22 cellular contexts compared by ENCODE assay signal in the genomic region with DNA sequence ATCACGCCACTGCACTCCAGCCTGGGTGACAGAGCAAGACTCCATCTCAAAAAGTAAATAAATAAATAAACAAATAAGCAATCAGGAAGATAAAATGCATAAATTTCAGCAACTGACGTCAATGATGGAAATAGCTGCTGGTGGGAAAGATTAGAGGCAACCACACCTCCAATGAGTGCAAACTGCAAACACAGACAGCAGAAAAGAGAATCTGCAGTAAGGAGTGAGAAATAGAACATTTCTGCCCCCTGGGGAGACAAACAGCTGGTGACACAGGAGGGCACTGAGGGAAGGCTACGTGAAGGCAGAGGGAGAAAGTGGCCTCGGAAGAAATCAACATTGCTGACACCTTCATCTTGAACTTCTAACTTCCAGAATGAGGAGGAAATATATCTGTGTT. TPM values are rescaled to one million over a fixed set of nuclear protein-coding genes. Genes with fewer than 3 reads are reported as not detected.
A peak's percentile ranks its signal among the peaks of the same experiment; 100 is the strongest.
DNase-seq lines count a peak whose midpoint lies in the region; ATAC-seq, FAIRE-seq and TF ChIP-seq lines count a peak whose summit lies in the region.
"Had no signal": no experiment of that assay in that cellular context is flagged by ENCODE, and none has a peak within 500 bp of the region (broad histone marks: within the 10 kb centered on the region; RNA-seq: fewer than 3 reads in every experiment).

No MANE protein-coding gene starts in this region.

- H3F3A ChIP-seq in PC-3 (ENCODE audit: low read length, unreplicated experiment), result no peaks in the 10 kb centered on the region

- POLR2A ChIA-PET in A673 (lab: Charles Lee; ENCODE audit: low non-redundant PET), result no interaction called here
- POLR2A ChIA-PET in PC-3 (lab: Charles Lee; ENCODE audit: unreplicated experiment), result no interaction called here

- no peaks in the 10 kb centered on the region for H3K9me2 ChIP-seq in PC-3 (replicated peaks; ENCODE audit: low read length)

- H3K9me3 ChIP-seq in A673 (ENCODE audit: low read depth, low read length, poor library complexity, severe bottlenecking), result no peaks in the 10 kb centered on the region
- no peaks in the 10 kb centered on the region for H3K9me3 ChIP-seq in BLaER1 treated with 17β-estradiol and CSF1 and Interleukin-3, amounts not matched to agents 10 nM and 100 nM (replicated peaks in 1 of 11)
- no peaks in the 10 kb centered on the region for H3K9me3 ChIP-seq in kidney (ENCODE audit: control insufficient read depth in 1 of 2, low read length in 2 of 2)
- no peaks in the 10 kb centered on the region for H3K9me3 ChIP-seq in PC-3 (ENCODE audit: low read length)

- no peak overlapping the region for H2AFZ ChIP-seq in PC-3 (ENCODE audit: low read length)
- H2AFZ ChIP-seq: GM23338 had no signal

- H3K4me2 ChIP-seq in BLaER1 treated with 17β-estradiol and CSF1 and Interleukin-3, amounts not matched to agents 10 nM and 100 nM, result peak overlapping the region; percentile 19 to 65 (median 54); a peak in 19 of 22 replicates
- no peak overlapping the region for H3K4me2 ChIP-seq in PC-3 (ENCODE audit: low read length)
- H3K4me2 ChIP-seq: GM23338 had no signal

- FAIRE-seq in kidney (lab: Jason Lieb, UNC), result no peak
- FAIRE-seq: frontal cortex, GM19239 had no signal

- peaks cover 46 to 60% of the 10 kb centered on the region in 2 donors for H3K4me1 Mint-ChIP-seq in immature natural killer cell

- H3K27ac Mint-ChIP-seq in immature natural killer cell, result peak overlapping the region in 1 of 6 donors; percentile 5
- H3K27ac Mint-ChIP-seq: GM23338 had no signal

- intact Hi-C loops in A673 (cut with micrococcal nuclease; ENCODE audit: unreplicated experiment) (no loop called here), kidney (cut with DNase I) (no loop called here), PC-3 (cut with micrococcal nuclease) (loop anchor here (10.0 kb wide), 1 partner anchor 47 kb away; no protein-coding TSS in a partner anchor)

- TF ChIP-seq CTCF in A673 (conservative IDR thresholded peaks at IDR 0.05; ENCODE audit: low read depth, low read length), result no peak
- TF ChIP-seq CTCF in kidney (IDR thresholded peaks at IDR 0.05; ENCODE audit: borderline replicate concordance, extremely low read depth, insufficient read depth), result no peak
- TF ChIP-seq CTCF in PC-3 (conservative IDR thresholded peaks at IDR 0.05; ENCODE audit: low read depth, low read length), result no peak

- ATAC-seq in PC-3, result no peak
- ATAC-seq: GM23338 had no signal

- DNase-seq in A673 (ENCODE audit: low spot score) (peak; percentile 12), NCI-H2171 (lab: John Stamatoyannopoulos, UW) (peak; percentile 7), erythroblast (lab: John Stamatoyannopoulos, UW) (peak; percentile 57 to 67), immature natural killer cell (no peak), kidney (no peak), PC-3 (no peak)
- DNase-seq: activated naive CD4-positive, alpha-beta T cell treated with anti-CD3 and anti-CD28 coated beads, Interleukin-2, amount 50 U/mL, for 16 hours; activated T-cell treated with anti-CD3 and anti-CD28 coated beads, Interleukin-2, amount 50 U/mL, for 48 hours; anterior cingulate cortex; CD8-positive, alpha-beta memory T cell; central memory CD4-positive, alpha-beta T cell; islet precursor cell; NCI-H1417 treated with DMSO at 0.1 percent for 48 hours; NCI-H774; SHP77; stimulated activated CD8-positive, alpha-beta memory T cell treated with anti-CD3 and anti-CD28 coated beads, Interleukin-4, amount 100 ng/mL, for 48 hours; substantia nigra had no signal

- H3K36me3 ChIP-seq in A673 (ENCODE audit: insufficient read depth, low read length, poor library complexity, severe bottlenecking) (no peaks in the 10 kb centered on the region), kidney (ENCODE audit: control insufficient read depth in 1 of 2, insufficient read depth in 2 of 2, low read length in 2 of 2) (no peaks in the 10 kb centered on the region), PC-3 (ENCODE audit: low read depth, low read length) (no peaks in the 10 kb centered on the region)
- H3K36me3 ChIP-seq in BLaER1 treated with 17β-estradiol and CSF1 and Interleukin-3, amounts not matched to agents 10 nM and 100 nM, result peaks cover 0 to 5% (median 0%) of the 10 kb centered on the region in 11 experiments; a peak in 4 of 22 replicates

- H3K36me3 Mint-ChIP-seq in immature natural killer cell, result no peaks in the 10 kb centered on the region

- BruUV-seq in A673 (replicated peaks; lab: Mats Ljungman, UMichigan) (no TSS peak), PC-3 (replicated peaks; lab: Mats Ljungman, UMichigan) (no TSS peak)

- H3K27me3 ChIP-seq in A673 (replicated peaks; ENCODE audit: insufficient read depth, low read depth, low read length, poor library complexity) (no peaks in the 10 kb centered on the region), PC-3 (ENCODE audit: low read length) (no peaks in the 10 kb centered on the region)
- H3K27me3 ChIP-seq in BLaER1 treated with 17β-estradiol and CSF1 and Interleukin-3, amounts not matched to agents 10 nM and 100 nM, result no peaks in the 10 kb centered on the region

- H3K4me3 Mint-ChIP-seq in immature natural killer cell, result no peak overlapping the region
- H3K4me3 Mint-ChIP-seq: GM23338 had no signal

- no peak for TF ChIP-seq POLR2A in erythroblast (IDR thresholded peaks at IDR 0.05; ENCODE audit: low read length)

- H3K9ac ChIP-seq in BLaER1 treated with 17β-estradiol and CSF1 and Interleukin-3, amounts not matched to agents 10 nM and 100 nM, result peak overlapping the region in 1 of 11 experiments; percentile 33; a peak in 2 of 22 replicates
- H3K9ac ChIP-seq in kidney (ENCODE audit: low read length in 2 of 2) (no peak overlapping the region), PC-3 (ENCODE audit: low read length) (no peak overlapping the region)

- H3K4me1 ChIP-seq in A673 (ENCODE audit: insufficient read depth, low read length, poor library complexity, severe bottlenecking) (peaks cover 10% of the 10 kb centered on the region), kidney (ENCODE audit: control insufficient read depth in 1 of 2, insufficient read depth in 1 of 2, low read depth in 1 of 2, low read length in 2 of 2) (peaks cover 4 to 6% of the 10 kb centered on the region in 2 donors), PC-3 (ENCODE audit: insufficient read depth, low read length) (peaks cover 6% of the 10 kb centered on the region)
- H3K4me1 ChIP-seq in BLaER1 treated with 17β-estradiol and CSF1 and Interleukin-3, amounts not matched to agents 10 nM and 100 nM, result peaks cover 31 to 59% (median 44%) of the 10 kb centered on the region in 10 experiments

- H3K4me3 ChIP-seq in A673 (ENCODE audit: low read depth, low read length, poor library complexity, severe bottlenecking), result no peak overlapping the region
- no peak overlapping the region for H3K4me3 ChIP-seq in BLaER1 treated with 17β-estradiol and CSF1 and Interleukin-3, amounts not matched to agents 10 nM and 100 nM
- no peak overlapping the region for H3K4me3 ChIP-seq in kidney (ENCODE audit: low read length in 2 of 2)
- no peak overlapping the region for H3K4me3 ChIP-seq in PC-3 (ENCODE audit: low read length)
- H3K4me3 ChIP-seq: GM23338 had no signal

- CTCF ChIA-PET in A673 (lab: Charles Lee), result no interaction called here
- CTCF ChIA-PET in PC-3 (lab: Charles Lee), result no interaction called here

- H3K27ac ChIP-seq in A673 (ENCODE audit: low read depth, low read length, poor library complexity, severe bottlenecking) (no peak overlapping the region), kidney (ENCODE audit: low read depth in 2 of 2, low read length in 2 of 2) (no peak overlapping the region), PC-3 (ENCODE audit: low read length) (no peak overlapping the region)
- H3K27ac ChIP-seq in BLaER1 treated with 17β-estradiol and CSF1 and Interleukin-3, amounts not matched to agents 10 nM and 100 nM, result no peak overlapping the region

- peaks cover 74 to 100% (median 97%) of the 10 kb centered on the region in 11 experiments for H4K20me1 ChIP-seq in BLaER1 treated with 17β-estradiol and CSF1 and Interleukin-3, amounts not matched to agents 10 nM and 100 nM
- H4K20me1 ChIP-seq in PC-3 (ENCODE audit: low read length), result peaks cover 11% of the 10 kb centered on the region; the same call in 1 of the 2 replicates

- peaks cover 0 to 2% (median 1%) of the 10 kb centered on the region in 3 donors for H3K27me3 Mint-ChIP-seq in immature natural killer cell (ENCODE audit: low read depth in 3 of 3)
- H3K27me3 Mint-ChIP-seq: CD8-positive, alpha-beta memory T cell; progenitor cell of endocrine pancreas had no signal

- peaks cover 93% of the 10 kb centered on the region for H3K79me2 ChIP-seq in PC-3 (ENCODE audit: low read length)

- H3K9me3 Mint-ChIP-seq in immature natural killer cell, result no peaks in the 10 kb centered on the region
- H3K9me3 Mint-ChIP-seq: CD8-positive, alpha-beta memory T cell; GM23338 had no signal

RNA-seq across cellular contexts. Expression of a gene that starts 6.5 kb away (rescaled TPM):
- 71.6 and 74.9 TPM in 2 replicates for total RNA-seq in A673 (2021)
- 10 to 100 TPM; 31.5 to 80.0 (median 33.7) TPM for polyA plus RNA-seq in immature natural killer cell
- total RNA-seq in kidney, result 92.8 TPM
- polyA plus RNA-seq in kidney (ENCODE audit: insufficient read depth, low read depth, low replicate concordance), result 37.3 TPM
- 39.7 and 61.5 TPM in 2 replicates for total RNA-seq in PC-3 (2014; rRNA removed)

RNA-seq across cellular contexts. Expression of a gene that starts 6.7 kb away (rescaled TPM):
- total RNA-seq in A673 (2021) (34.0 and 35.3 TPM in 2 replicates), kidney (25.4 TPM), PC-3 (2014; rRNA removed) (12.3 and 23.9 TPM in 2 replicates)
- polyA plus RNA-seq in immature natural killer cell (10 to 100 TPM; 25.3 to 35.8 (median 35.7) TPM), kidney (ENCODE audit: insufficient read depth, low read depth, low replicate concordance) (26.8 TPM)

Comparison
In these comparisons a context has a peak if more than half of its experiments do, and no peak if none do; other contexts are left out.
1. DNase-seq: peak in A673 (single experiment), NCI-H2171 (single experiment) and erythroblast (2 of 2); none in immature natural killer cell (0 of 3), kidney (single experiment) and PC-3 (single experiment).